8 cellular contexts compared by ENCODE assay signal in genomic region chr21:41425954-41426655, GRCh38. TPM values are rescaled to one million over a fixed set of nuclear protein-coding genes. Genes with fewer than 3 reads are reported as not detected.
A peak's percentile ranks its signal among the peaks of the same experiment; 100 is the strongest.
DNase-seq lines count a peak whose midpoint lies in the region; ATAC-seq and TF ChIP-seq lines count a peak whose summit lies in the region.

MX1 (plus strand) TSS chr21:41426239; CDS start chr21:41432071, 5,832 bp downstream.

- no peaks in the 10 kb centered on the region for H3K27me3 ChIP-seq in muscle layer of duodenum (ENCODE audit: low read depth, low read length)

- H3K4me3 ChIP-seq in epithelial cell of proximal tubule (ENCODE audit: low read depth, low read length) (peak within 1 kb of the TSS; percentile 72), muscle layer of duodenum (ENCODE audit: low read depth in 1 of 2, low read length in 2 of 2) (peak within 1 kb of the TSS; percentile 74 to 78)

- no peak for TF ChIP-seq CTCF in epithelial cell of proximal tubule (conservative IDR thresholded peaks at IDR 0.05; ENCODE audit: low read depth, low read length)

- peak; percentile 83 for ATAC-seq in GM21723 (IDR thresholded peaks at IDR 0.05; ENCODE audit: unreplicated experiment)

- H3K27ac ChIP-seq in muscle layer of duodenum (ENCODE audit: low read length): peak within 1 kb of the TSS; percentile 74

- H3K36me3 ChIP-seq in muscle layer of duodenum (ENCODE audit: control insufficient read depth in 1 of 2, insufficient read depth in 2 of 2, low read length in 2 of 2): peaks cover 4 to 6% of the 10 kb centered on the region in 2 donors

- no peaks in the 10 kb centered on the region for H3K9me3 ChIP-seq in muscle layer of duodenum (ENCODE audit: control insufficient read depth in 1 of 2, low read length in 2 of 2)

- peaks cover 3 to 9% of the 10 kb centered on the region in 2 donors for H3K4me1 ChIP-seq in muscle layer of duodenum (ENCODE audit: control insufficient read depth in 1 of 2, insufficient read depth in 2 of 2, low read length in 2 of 2)

- DNase-seq in ELF-1 (ENCODE audit: low read depth, low spot score) (peak; percentile 45), NCI-H1092 (lab: John Stamatoyannopoulos, UW) (peak; percentile 23), epithelial cell of proximal tubule (ENCODE audit: low read depth) (no peak), epidermal melanocyte (ENCODE audit: insufficient read length, low spot score) (no peak)
- peak; percentile 90 for DNase-seq in activated CD8-positive, alpha-beta memory T cell treated with anti-CD3 and anti-CD28 coated beads, Interleukin-2, amount 50 U/mL, for 48 hours
- DNase-seq in stimulated activated CD8-positive, alpha-beta memory T cell treated with anti-CD3 and anti-CD28 coated beads, Interleukin-4, amount 100 ng/mL, for 48 hours: peak; percentile 89

RNA-seq across cellular contexts. Expression of gene MX1, which starts in this region (rescaled TPM):
- total RNA-seq in epithelial cell of proximal tubule: 15.5 and 25.0 TPM in 2 replicates

Comparison
In these comparisons a context has a peak if more than half of its experiments do, and no peak if none do; other contexts are left out.
1. DNase-seq: peak in ELF-1 (single experiment), NCI-H1092 (single experiment), activated CD8-positive, alpha-beta memory T cell treated with anti-CD3 and anti-CD28 coated beads, Interleukin-2, amount 50 U/mL, for 48 hours (single experiment) and stimulated activated CD8-positive, alpha-beta memory T cell treated with anti-CD3 and anti-CD28 coated beads, Interleukin-4, amount 100 ng/mL, for 48 hours (single experiment); none in epithelial cell of proximal tubule (single experiment) and epidermal melanocyte (single experiment).